Comparison of ENCODE assay signal across 19 cellular contexts in the genomic region with DNA sequence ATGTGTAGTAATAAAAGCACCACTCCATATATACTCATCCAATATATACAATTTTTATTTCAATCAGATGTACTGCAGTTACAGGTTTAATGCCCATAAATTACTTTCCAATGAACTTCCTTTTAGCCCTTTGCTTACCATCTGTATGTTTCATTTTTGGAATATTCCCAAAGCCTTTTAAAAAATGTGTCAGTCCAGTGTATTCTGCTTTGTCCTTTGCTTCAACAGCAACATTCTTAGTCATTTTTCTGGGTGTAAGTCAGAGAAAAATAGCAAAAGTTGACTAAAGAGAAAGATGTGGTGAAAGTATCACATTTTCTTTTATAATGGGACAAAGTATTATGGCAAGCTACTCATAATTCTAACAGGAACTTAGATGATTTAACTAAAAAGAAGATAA. TPM values are rescaled to one million over a fixed set of nuclear protein-coding genes. Genes with fewer than 3 reads are reported as not detected.
DNase-seq lines count a peak whose midpoint lies in the region; ATAC-seq, FAIRE-seq and TF ChIP-seq lines count a peak whose summit lies in the region.
"Had no signal": no experiment of that assay in that cellular context is flagged by ENCODE, and none has a peak within 500 bp of the region (broad histone marks: within the 10 kb centered on the region; RNA-seq: fewer than 3 reads in every experiment).

No MANE protein-coding gene starts in this region.

- H3K4me3 ChIP-seq in AG10803 (ENCODE audit: low read length), result no peak overlapping the region
- H3K4me3 ChIP-seq in gastrocnemius medialis, result no peak overlapping the region
- H3K4me3 ChIP-seq: neural progenitor cell, sigmoid colon had no signal

- intact Hi-C loops in dendritic cell treated with granulocyte-macrophage colony-stimulating factor and Interleukin-4, amounts not matched to agents 40 ng/mL and 50 ng/mL, for 4 days (cut with micrococcal nuclease), result no loop called here
- intact Hi-C loops in gastrocnemius medialis (cut with DNase I; ENCODE audit: low total_unique reads) (no loop called here), head of caudate nucleus (cut with DNase I) (no loop called here)
- intact Hi-C loops in activated naive CD4-positive, alpha-beta T cell treated with anti-CD3 and anti-CD28 coated beads for 36 hours (cut with micrococcal nuclease), result no loop called here

- no peaks in the 10 kb centered on the region for H3K36me3 ChIP-seq in gastrocnemius medialis
- H3K36me3 ChIP-seq: neural progenitor cell, sigmoid colon had no signal

- H3K27ac ChIP-seq in gastrocnemius medialis, result peak overlapping the region; percentile 3 to 44 (median 28)
- H3K27ac ChIP-seq: neural progenitor cell had no signal

- no peaks in the 10 kb centered on the region for H3K27me3 ChIP-seq in gastrocnemius medialis
- H3K27me3 ChIP-seq: neural progenitor cell, sigmoid colon had no signal

- FAIRE-seq in RCC 7860 (lab: Jason Lieb, UNC), result peak; percentile 36
- FAIRE-seq: urothelium cell line had no signal

- TF ChIP-seq CTCF in AG10803 (conservative IDR thresholded peaks at IDR 0.05; ENCODE audit: low read length), result no peak
- no peak for TF ChIP-seq CTCF in gastrocnemius medialis (IDR thresholded peaks at IDR 0.05 in 4 of 5, conservative IDR thresholded peaks at IDR 0.05 in 1 of 5)

- H3K9me3 Mint-ChIP-seq in dendritic cell treated with granulocyte-macrophage colony-stimulating factor and Interleukin-4, amounts not matched to agents 40 ng/mL and 50 ng/mL, for 4 days, result no peaks in the 10 kb centered on the region
- H3K9me3 Mint-ChIP-seq in activated naive CD4-positive, alpha-beta T cell treated with anti-CD3 and anti-CD28 coated beads for 36 hours, result no peaks in the 10 kb centered on the region
- H3K9me3 Mint-ChIP-seq: activated naive CD4-positive, alpha-beta T cell treated with anti-CD3 and anti-CD28 coated beads, Interleukin-2, amount 10 ng/mL, durations not matched to agents 7 days and 5 days; neural progenitor cell; stimulated activated effector memory CD8-positive, alpha-beta T cell treated with anti-CD3 and anti-CD28 coated beads, Interleukin-12 subunit alpha, Interleukin-12 subunit beta, amount 100 ng/mL, for 72 hours had no signal

- DNase-seq in AG10803 (ENCODE audit: low read depth) (peak; percentile 64), RCC 7860 (ENCODE audit: low spot score) (no peak), gastrocnemius medialis (no peak), head of caudate nucleus (no peak)
- no peak for DNase-seq in activated naive CD4-positive, alpha-beta T cell treated with anti-CD3 and anti-CD28 coated beads for 36 hours
- no peak for DNase-seq in activated effector memory CD4-positive, alpha-beta T cell treated with anti-CD3 and anti-CD28 coated beads, Interleukin-2, amount 50 U/mL, for 16 hours
- DNase-seq: activated CD4-positive, alpha-beta T cell treated with anti-CD3 and anti-CD28 coated beads for 36 hours; activated naive CD4-positive, alpha-beta T cell treated with anti-CD3 and anti-CD28 coated beads, Interleukin-2, amount 10 ng/mL, durations not matched to agents 7 days and 5 days; Calu3; foreskin melanocyte; KBM-7; NCI-H1092 treated with DMSO at 0.1 percent for 48 hours; sigmoid colon; T-helper 9 cell had no signal

- no peaks in the 10 kb centered on the region for H3K9me3 ChIP-seq in gastrocnemius medialis
- H3K9me3 ChIP-seq: sigmoid colon had no signal

- H3K4me3 Mint-ChIP-seq in dendritic cell treated with granulocyte-macrophage colony-stimulating factor and Interleukin-4, amounts not matched to agents 40 ng/mL and 50 ng/mL, for 4 days, result no peak overlapping the region
- H3K4me3 Mint-ChIP-seq in activated naive CD4-positive, alpha-beta T cell treated with anti-CD3 and anti-CD28 coated beads for 36 hours, result no peak overlapping the region
- H3K4me3 Mint-ChIP-seq: activated CD4-positive, alpha-beta T cell treated with anti-CD3 and anti-CD28 coated beads for 36 hours; activated naive CD4-positive, alpha-beta T cell treated with anti-CD3 and anti-CD28 coated beads, Interleukin-2, amount 10 ng/mL, durations not matched to agents 7 days and 5 days; neural progenitor cell; stimulated activated effector memory CD8-positive, alpha-beta T cell treated with anti-CD3 and anti-CD28 coated beads, Interleukin-12 subunit alpha, Interleukin-12 subunit beta, amount 100 ng/mL, for 72 hours had no signal

- TF ChIP-seq POLR2A in gastrocnemius medialis (IDR thresholded peaks at IDR 0.05), result no peak

- peaks cover 80% of the 10 kb centered on the region for H3K4me1 Mint-ChIP-seq in dendritic cell treated with granulocyte-macrophage colony-stimulating factor and Interleukin-4, amounts not matched to agents 40 ng/mL and 50 ng/mL, for 4 days (ENCODE audit: low read depth)
- peaks cover 6% of the 10 kb centered on the region for H3K4me1 Mint-ChIP-seq in activated naive CD4-positive, alpha-beta T cell treated with anti-CD3 and anti-CD28 coated beads for 36 hours (ENCODE audit: low read depth)

- H3K27ac Mint-ChIP-seq in dendritic cell treated with granulocyte-macrophage colony-stimulating factor and Interleukin-4, amounts not matched to agents 40 ng/mL and 50 ng/mL, for 4 days, result peak overlapping the region; percentile 86
- no peak overlapping the region for H3K27ac Mint-ChIP-seq in activated naive CD4-positive, alpha-beta T cell treated with anti-CD3 and anti-CD28 coated beads for 36 hours
- H3K27ac Mint-ChIP-seq: activated CD4-positive, alpha-beta T cell treated with anti-CD3 and anti-CD28 coated beads for 36 hours; activated naive CD4-positive, alpha-beta T cell treated with anti-CD3 and anti-CD28 coated beads, Interleukin-2, amount 10 ng/mL, durations not matched to agents 7 days and 5 days; neural progenitor cell had no signal

- CTCF ChIA-PET in activated naive CD4-positive, alpha-beta T cell treated with anti-CD3 and anti-CD28 coated beads for 36 hours (lab: Charles Lee), result no interaction called here

- in situ Hi-C loops in gastrocnemius medialis (cut with MboI; ENCODE audit: low sequenced_read_pairs in 4 of 4), result no loop called here

- ATAC-seq in gastrocnemius medialis (no peak), GM19351 (IDR thresholded peaks at IDR 0.05; ENCODE audit: unreplicated experiment) (no peak)

- H3K27me3 Mint-ChIP-seq in dendritic cell treated with granulocyte-macrophage colony-stimulating factor and Interleukin-4, amounts not matched to agents 40 ng/mL and 50 ng/mL, for 4 days, result no peaks in the 10 kb centered on the region
- H3K27me3 Mint-ChIP-seq in activated naive CD4-positive, alpha-beta T cell treated with anti-CD3 and anti-CD28 coated beads for 36 hours (ENCODE audit: low read depth), result peaks cover 4% of the 10 kb centered on the region

- peaks cover 14 to 27% of the 10 kb centered on the region in 2 donors for H3K4me1 ChIP-seq in gastrocnemius medialis
- H3K4me1 ChIP-seq: neural progenitor cell had no signal

- peaks cover 68% of the 10 kb centered on the region for H3K36me3 Mint-ChIP-seq in dendritic cell treated with granulocyte-macrophage colony-stimulating factor and Interleukin-4, amounts not matched to agents 40 ng/mL and 50 ng/mL, for 4 days (ENCODE audit: low read depth)
- no peaks in the 10 kb centered on the region for H3K36me3 Mint-ChIP-seq in activated naive CD4-positive, alpha-beta T cell treated with anti-CD3 and anti-CD28 coated beads for 36 hours (ENCODE audit: low read depth)
- H3K36me3 Mint-ChIP-seq: activated naive CD4-positive, alpha-beta T cell treated with anti-CD3 and anti-CD28 coated beads, Interleukin-2, amount 10 ng/mL, durations not matched to agents 7 days and 5 days; stimulated activated effector memory CD8-positive, alpha-beta T cell treated with anti-CD3 and anti-CD28 coated beads, Interleukin-12 subunit alpha, Interleukin-12 subunit beta, amount 100 ng/mL, for 72 hours had no signal

RNA-seq across cellular contexts. Expression of a gene that starts 15.2 kb away (rescaled TPM):
- 10 to 100 TPM in 3 of 4 donors, 1 to 10 TPM in 1; 9.6 to 14.8 (median 11.8) TPM for total RNA-seq in gastrocnemius medialis
- 1 to 10 TPM; 2.1 to 3.2 TPM for total RNA-seq in activated naive CD4-positive, alpha-beta T cell treated with anti-CD3 and anti-CD28 coated beads for 36 hours
